In genomic region chr14:45786266-45786665, GRCh38 we compare ENCODE assay signal across 25 cellular contexts.
DNase-seq lines count a peak whose midpoint lies in the region; ATAC-seq, FAIRE-seq and TF ChIP-seq lines count a peak whose summit lies in the region.
"Had no signal": no experiment of that assay in that cellular context is flagged by ENCODE, and none has a peak within 500 bp of the region (broad histone marks: within the 10 kb centered on the region; RNA-seq: fewer than 3 reads in every experiment).

No MANE protein-coding gene starts in this region.

- peak overlapping the region; percentile 70 for H3K14ac ChIP-seq in trophoblast cell (ENCODE audit: low read length)

- H3K4me2 ChIP-seq in mammary epithelial cell (ENCODE audit: insufficient read depth, low read depth, low read length) (no peak overlapping the region), trophoblast cell (ENCODE audit: low read length) (no peak overlapping the region)
- H3K4me2 ChIP-seq: PC-9 had no signal

- peak overlapping the region; percentile 34 for H3K4ac ChIP-seq in trophoblast cell (ENCODE audit: low read depth, low read length)

- peak overlapping the region; percentile 87 for H2AFZ ChIP-seq in mammary epithelial cell (ENCODE audit: low read depth, low read length)
- H2AFZ ChIP-seq in trophoblast cell (ENCODE audit: insufficient read depth, low read length, poor library complexity): peak overlapping the region; percentile 52
- H2AFZ ChIP-seq: PC-9 had no signal

- peak overlapping the region; percentile 84 for H3K18ac ChIP-seq in trophoblast cell (ENCODE audit: low read length)

- POLR2A ChIA-PET in MCF 10A (lab: Yijun Ruan, JAX): interaction anchor here (0.8 kb wide), 1 partner anchor 47 kb away, joined by 3 read pairs; no protein-coding TSS in a partner anchor

- in situ Hi-C loops in mammary epithelial cell (cut with MboI; ENCODE audit: low sequenced_read_pairs in 2 of 2): no loop called here

- peaks cover 20% of the 10 kb centered on the region for H3K4me1 ChIP-seq in mammary epithelial cell (ENCODE audit: insufficient read depth, low read length)
- peaks cover 13% of the 10 kb centered on the region for H3K4me1 ChIP-seq in foreskin keratinocyte
- H3K4me1 ChIP-seq in trophoblast cell (ENCODE audit: control insufficient read depth in 1 of 2, insufficient read depth in 2 of 2, low read length in 2 of 2): no peaks in the 10 kb centered on the region
- H3K4me1 ChIP-seq: SJSA1 had no signal

- H3K23ac ChIP-seq in trophoblast cell (ENCODE audit: low read length): no peak overlapping the region

- intact Hi-C loops in mammary epithelial cell (cut with micrococcal nuclease): loop anchor here (5.0 kb wide), 1 partner anchor 154 kb away; no protein-coding TSS in a partner anchor
- intact Hi-C loops in MCF 10A (cut with micrococcal nuclease): no loop called here

- DNase-seq in mammary epithelial cell: peak; percentile 48
- DNase-seq in MCF 10A (ENCODE audit: unreplicated experiment): no peak
- peak in 1 of 2 donors; percentile 70 for DNase-seq in foreskin keratinocyte
- peak; percentile 18 to 75 for DNase-seq in trophoblast cell
- no peak for DNase-seq in urothelium cell line (ENCODE audit: low spot score)
- DNase-seq in islet precursor cell: no peak
- DNase-seq in DMS53 (lab: John Stamatoyannopoulos, UW): no peak
- no peak for DNase-seq in HPDE6-E6E7 (ENCODE audit: extremely low spot score)
- DNase-seq: CD8-positive, alpha-beta T cell; DND-41; H7; KBM-7; MG63; NCI-H2029; NCI-H446; NCI-H82; NK-92 treated with Interleukin-12 subunit alpha and Interleukin-12 subunit beta, amount 100 ng/mL, for 24 hours; PC-9; Right ventricle myocardium superior; RPMI8226 had no signal

- peak overlapping the region; percentile 99 for H4K91ac ChIP-seq in trophoblast cell (ENCODE audit: low read depth, low read length)

- H3K79me2 ChIP-seq in mammary epithelial cell (ENCODE audit: insufficient read depth, low read length): no peaks in the 10 kb centered on the region
- peaks cover 2% of the 10 kb centered on the region for H3K79me2 ChIP-seq in trophoblast cell (ENCODE audit: control insufficient read depth, insufficient read depth, low read length, poor library complexity)

- H3K36me3 ChIP-seq in mammary epithelial cell (ENCODE audit: insufficient read depth, low read length): no peaks in the 10 kb centered on the region
- H3K36me3 ChIP-seq in trophoblast cell (ENCODE audit: control insufficient read depth in 1 of 2, insufficient read depth in 2 of 2, low read length in 2 of 2): peaks cover 0 to 2% of the 10 kb centered on the region in 2 experiments
- H3K36me3 ChIP-seq: MG63, SJSA1 had no signal

- dilution Hi-C loops in mammary epithelial cell (cut with HindIII; ENCODE audit: low sequenced_read_pairs): no loop called here

- H3K27me3 ChIP-seq in mammary epithelial cell (ENCODE audit: insufficient read depth, low read length) (no peaks in the 10 kb centered on the region), foreskin keratinocyte (no peaks in the 10 kb centered on the region), trophoblast cell (ENCODE audit: insufficient read depth, low read length) (no peaks in the 10 kb centered on the region)
- H3K27me3 ChIP-seq: MG63, SJSA1 had no signal

- H3K9me3 ChIP-seq in mammary epithelial cell (replicated peaks; ENCODE audit: insufficient read depth, low read length) (peaks cover 37% of the 10 kb centered on the region), trophoblast cell (ENCODE audit: insufficient read depth, low read depth, low read length) (peaks cover 8% of the 10 kb centered on the region)
- H3K9me3 ChIP-seq: MG63 had no signal

- peak; percentile 86 for FAIRE-seq in urothelium cell line (lab: Jason Lieb, UNC)
- FAIRE-seq: GM12892 had no signal

- no peaks in the 10 kb centered on the region for H3K27me3 Mint-ChIP-seq in MCF 10A (ENCODE audit: insufficient read depth, unreplicated experiment)
- H3K27me3 Mint-ChIP-seq: B cell had no signal

- H2BK12ac ChIP-seq in trophoblast cell (ENCODE audit: low read length): peak overlapping the region; percentile 73

- H3K79me1 ChIP-seq in trophoblast cell (ENCODE audit: low read length): peaks cover 9% of the 10 kb centered on the region

- TF ChIP-seq CTCF in mammary epithelial cell (conservative IDR thresholded peaks at IDR 0.05 in 1 of 2, IDR thresholded peaks at IDR 0.05 in 1 of 2; ENCODE audit: extremely low read depth in 1 of 2, insufficient read depth in 1 of 2, low read depth in 1 of 2, low read length in 2 of 2): no peak
- no peak for TF ChIP-seq CTCF in MCF 10A (IDR thresholded peaks at IDR 0.05; ENCODE audit: unreplicated experiment)
- no peak for TF ChIP-seq CTCF in foreskin keratinocyte (conservative IDR thresholded peaks at IDR 0.05)

- peak overlapping the region; percentile 94 for H2BK120ac ChIP-seq in trophoblast cell (ENCODE audit: insufficient read depth, low read length, poor library complexity)

- ATAC-seq in foreskin keratinocyte: peak; percentile 16
- ATAC-seq: CD8-positive, alpha-beta T cell had no signal

- no peaks in the 10 kb centered on the region for H3K9me3 Mint-ChIP-seq in MCF 10A (ENCODE audit: unreplicated experiment)

- H2BK5ac ChIP-seq in trophoblast cell (ENCODE audit: low read depth, low read length, poor library complexity): peak overlapping the region; percentile 92

- WGBS in mammary epithelial cell (ENCODE audit: low coverage, missing lambda C conversion rate): 46% methylated on average over 1 of the region's 1 CpG
- no CpG with 5 or more reads among the region's 1 CpG for whole genome bisulfite sequencing in trophoblast cell (ENCODE audit: extremely low coverage, insufficient coverage, insufficient read length)

- H3K4me1 Mint-ChIP-seq in MCF 10A (ENCODE audit: insufficient read depth, unreplicated experiment): peaks cover 9% of the 10 kb centered on the region
- H3K4me1 Mint-ChIP-seq: B cell had no signal

- peak overlapping the region; percentile 72 for H2AK5ac ChIP-seq in trophoblast cell (ENCODE audit: low read length)

- H3K27ac ChIP-seq in mammary epithelial cell (ENCODE audit: insufficient read depth, low read depth, low read length): peak overlapping the region; percentile 68
- no peak overlapping the region for H3K27ac ChIP-seq in foreskin keratinocyte
- peak overlapping the region; percentile 87 for H3K27ac ChIP-seq in trophoblast cell (ENCODE audit: low read depth, low read length)
- H3K27ac ChIP-seq: 22Rv1, C4-2B, PC-9, SJSA1 had no signal

- no peaks in the 10 kb centered on the region for H4K20me1 ChIP-seq in mammary epithelial cell (ENCODE audit: insufficient read depth, low read length)

- H3K9ac ChIP-seq in mammary epithelial cell (ENCODE audit: insufficient read depth, low read length) (no peak overlapping the region), trophoblast cell (ENCODE audit: low read length) (no peak overlapping the region)

- H3K4me3 ChIP-seq in mammary epithelial cell (replicated peaks in 1 of 3; ENCODE audit: insufficient read depth in 1 of 3, low read depth in 2 of 3, low read length in 3 of 3) (no peak overlapping the region), trophoblast cell (ENCODE audit: low read depth, low read length) (no peak overlapping the region)
- H3K4me3 ChIP-seq: MG63, PC-9, SJSA1 had no signal

- BruUV-seq in mammary epithelial cell (replicated peaks; lab: Mats Ljungman, UMichigan): no TSS peak
- BruUV-seq in MCF 10A (replicated peaks; lab: Mats Ljungman, UMichigan): no TSS peak

- no peaks in the 10 kb centered on the region for H3K36me3 Mint-ChIP-seq in MCF 10A (ENCODE audit: insufficient read depth, unreplicated experiment)
- H3K36me3 Mint-ChIP-seq: CD8-positive, alpha-beta T cell had no signal

- H4K12ac ChIP-seq in trophoblast cell (ENCODE audit: low read depth, low read length): no peak overlapping the region

- CTCF ChIA-PET in mammary epithelial cell (lab: Charles Lee; ENCODE audit: low non-redundant PET) (no interaction called here), MCF 10A (lab: Yijun Ruan, JAX) (no interaction called here)

- no peak overlapping the region for H3K4me3 Mint-ChIP-seq in MCF 10A (ENCODE audit: unreplicated experiment)
- H3K4me3 Mint-ChIP-seq: B cell; CD8-positive, alpha-beta T cell had no signal

- no peak overlapping the region for H3K27ac Mint-ChIP-seq in MCF 10A (ENCODE audit: low read depth, unreplicated experiment)
- H3K27ac Mint-ChIP-seq: B cell; CD8-positive, alpha-beta T cell had no signal

- peak overlapping the region; percentile 36 for H4K8ac ChIP-seq in trophoblast cell (ENCODE audit: low read depth, low read length)

Comparison
In these comparisons a context has a peak if more than half of its experiments do, and no peak if none do; other contexts are left out.
1. DNase-seq: peak in mammary epithelial cell (single experiment) and trophoblast cell (2 of 2); none in MCF 10A (single experiment), urothelium cell line (single experiment), islet precursor cell (single experiment), DMS53 (single experiment) and HPDE6-E6E7 (single experiment).